Comparison of ENCODE assay signal across 8 cellular contexts in the genomic region with DNA sequence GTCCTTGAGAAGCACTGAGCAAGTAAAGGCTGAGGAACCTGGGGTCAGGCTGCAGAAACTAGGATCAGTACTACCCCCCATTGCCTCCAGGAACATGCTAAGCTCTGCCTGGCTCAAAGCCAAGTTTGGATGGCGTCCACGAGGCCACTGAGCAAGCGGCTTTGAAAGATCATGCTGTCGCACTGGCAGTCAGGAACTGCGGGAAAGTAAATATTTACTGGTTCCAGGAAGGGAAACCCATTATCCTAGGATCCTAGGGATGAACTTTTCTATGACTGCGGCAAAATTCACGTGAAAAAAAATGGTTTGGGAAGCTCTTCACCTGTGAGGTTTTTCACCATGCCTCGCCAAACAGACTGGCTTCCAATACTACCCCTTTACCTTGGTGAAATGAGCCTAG.
DNase-seq lines count a peak whose midpoint lies in the region; ATAC-seq and TF ChIP-seq lines count a peak whose summit lies in the region.

No MANE protein-coding gene starts in this region.

- no peaks in the 10 kb centered on the region; the same call in 1 of the 2 replicates for H3K4me1 ChIP-seq in SJCRH30
- H3K4me1 ChIP-seq in tibial artery: peaks cover 0 to 22% (median 4%) of the 10 kb centered on the region in 4 donors
- peaks cover 3 to 25% (median 18%) of the 10 kb centered on the region in 6 donors for H3K4me1 ChIP-seq in spleen

- no peaks in the 10 kb centered on the region for H3K27me3 ChIP-seq in SJCRH30
- no peaks in the 10 kb centered on the region for H3K27me3 ChIP-seq in tibial artery
- H3K27me3 ChIP-seq in spleen (replicated peaks in 1 of 7): no peaks in the 10 kb centered on the region

- H3K9me3 ChIP-seq in SJCRH30 (replicated peaks) (no peaks in the 10 kb centered on the region; the same call in 1 of the 2 replicates), tibial artery (no peaks in the 10 kb centered on the region), spleen (peaks cover 0 to 7% (median 3%) of the 10 kb centered on the region in 8 donors)

- 46 to 62% (median 51%) methylated on average over 8 of the region's 8 CpGs for WGBS in spleen, 5 donors

- H3K36me3 ChIP-seq in SJCRH30 (no peaks in the 10 kb centered on the region), tibial artery (no peaks in the 10 kb centered on the region), spleen (no peaks in the 10 kb centered on the region)

- peak; percentile 68 for DNase-seq in NCI-H1092 (lab: John Stamatoyannopoulos, UW)
- DNase-seq in SJCRH30: peak; percentile 73 to 85
- peak; percentile 37 to 66 for DNase-seq in hippocampal formation (lab: John Stamatoyannopoulos, UW)
- peak; percentile 67 to 72 for DNase-seq in tibial artery
- no peak for DNase-seq in stimulated activated CD4-positive, alpha-beta T cell treated with anti-CD3 and anti-CD28 coated beads, Interleukin-4, amount 100 ng/mL, for 4 hours
- DNase-seq in COLO829 (ENCODE audit: low spot score): no peak
- no peak for DNase-seq in spleen

- TF ChIP-seq POLR2A in spleen (IDR thresholded peaks at IDR 0.05): no peak

- TF ChIP-seq CTCF in tibial artery (IDR thresholded peaks at IDR 0.05): no peak
- TF ChIP-seq CTCF in spleen (IDR thresholded peaks at IDR 0.05 in 8 of 11, conservative IDR thresholded peaks at IDR 0.05 in 3 of 11): peak in 1 of 11 experiments; percentile 11

- intact Hi-C loops in tibial artery (cut with DNase I; ENCODE audit: low total_unique reads): no loop called here
- intact Hi-C loops in spleen (cut with DNase I; ENCODE audit: low total_unique reads): no loop called here

- H3K4me3 ChIP-seq in SJCRH30: no peak overlapping the region
- no peak overlapping the region for H3K4me3 ChIP-seq in tibial artery
- peak overlapping the region in 1 of 8 donors; percentile 8 for H3K4me3 ChIP-seq in spleen

- H3K27ac ChIP-seq in SJCRH30: no peak overlapping the region
- no peak overlapping the region for H3K27ac ChIP-seq in tibial artery
- H3K27ac ChIP-seq in spleen: no peak overlapping the region

- ATAC-seq in GM19324 (IDR thresholded peaks at IDR 0.05; ENCODE audit: low FRiP score, unreplicated experiment): no peak

Comparison
In these comparisons a context has a peak if more than half of its experiments do, and no peak if none do; other contexts are left out.
1. DNase-seq: peak in NCI-H1092 (single experiment), SJCRH30 (2 of 2), hippocampal formation (2 of 2) and tibial artery (2 of 2); none in stimulated activated CD4-positive, alpha-beta T cell treated with anti-CD3 and anti-CD28 coated beads, Interleukin-4, amount 100 ng/mL, for 4 hours (0 of 2), COLO829 (single experiment) and spleen (single experiment).